In the genomic region with DNA sequence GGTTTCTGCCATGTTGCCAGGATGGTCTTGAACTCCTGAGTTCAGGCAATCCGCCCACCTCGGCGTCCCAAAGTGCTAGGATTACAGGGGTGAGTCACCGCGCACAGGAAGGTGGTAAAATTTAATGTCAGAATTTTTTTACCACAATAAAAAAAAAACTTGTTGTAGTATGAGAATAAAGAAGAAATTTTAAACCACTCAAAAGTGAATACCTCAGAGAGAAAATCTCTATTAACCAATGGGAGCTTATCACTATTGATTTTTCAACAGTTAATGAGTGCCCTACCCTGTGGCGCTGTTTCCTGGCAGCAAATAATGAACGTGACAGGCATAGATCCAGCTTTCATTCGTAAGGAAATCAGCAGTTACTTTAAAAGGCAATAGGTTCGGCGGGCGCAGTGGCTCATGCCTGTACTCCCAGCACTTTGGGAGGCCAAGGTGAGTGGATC, we compare ENCODE assay signal across 23 cellular contexts. TPM values are rescaled to one million over a fixed set of nuclear protein-coding genes. Genes with fewer than 3 reads are reported as not detected.
DNase-seq lines count a peak whose midpoint lies in the region; ATAC-seq, FAIRE-seq and TF ChIP-seq lines count a peak whose summit lies in the region.
"Had no signal": no experiment of that assay in that cellular context is flagged by ENCODE, and none has a peak within 500 bp of the region (broad histone marks: within the 10 kb centered on the region; RNA-seq: fewer than 3 reads in every experiment).

No MANE protein-coding gene starts in this region.

- BruUV-seq in A673 (replicated peaks; lab: Mats Ljungman, UMichigan): no TSS peak

- no peak overlapping the region for H3K56ac ChIP-seq in mesendoderm (ENCODE audit: low read length)

- H3K79me2 ChIP-seq in mesendoderm (ENCODE audit: control insufficient read depth, insufficient read depth, low read length): no peaks in the 10 kb centered on the region

- no peaks in the 10 kb centered on the region for H3K79me1 ChIP-seq in mesendoderm (ENCODE audit: low read length)

- intact Hi-C loops in A673 (cut with micrococcal nuclease; ENCODE audit: unreplicated experiment): no loop called here

- H3K27ac ChIP-seq in A673 (ENCODE audit: low read depth, low read length, poor library complexity, severe bottlenecking): no peak overlapping the region
- H3K27ac ChIP-seq in mesendoderm (ENCODE audit: low read depth, low read length): peak overlapping the region; percentile 24

- ATAC-seq in GM19395 (IDR thresholded peaks at IDR 0.05; ENCODE audit: unreplicated experiment) (no peak), GM19455 (IDR thresholded peaks at IDR 0.05; ENCODE audit: unreplicated experiment) (no peak)

- no peak overlapping the region for H3K4me2 ChIP-seq in mesendoderm (ENCODE audit: low read length)

- H3K36me3 ChIP-seq in A673 (ENCODE audit: insufficient read depth, low read length, poor library complexity, severe bottlenecking) (no peaks in the 10 kb centered on the region), bronchial epithelial cell (ENCODE audit: control insufficient read depth, insufficient read depth, low read length) (no peaks in the 10 kb centered on the region), mesendoderm (ENCODE audit: control insufficient read depth, insufficient read depth, low read length) (no peaks in the 10 kb centered on the region)

- no peaks in the 10 kb centered on the region for H3K9me3 ChIP-seq in A673 (ENCODE audit: low read depth, low read length, poor library complexity, severe bottlenecking)

- H3K23ac ChIP-seq in mesendoderm (ENCODE audit: low read length): no peak overlapping the region

- CTCF ChIA-PET in A673 (lab: Charles Lee): interaction anchor here (0.5 to 0.9 kb wide), 2 partner anchors 47 to 108 kb away, joined by 3 to 4 read pairs; no protein-coding TSS in a partner anchor

- H3K9ac ChIP-seq in mesendoderm (ENCODE audit: low read length): no peak overlapping the region

- no peak overlapping the region for H2AK5ac ChIP-seq in mesendoderm (ENCODE audit: low read length)

- H3K18ac ChIP-seq in mesendoderm (ENCODE audit: low read length): peak overlapping the region; percentile 56

- H2BK15ac ChIP-seq in mesendoderm (replicated peaks; ENCODE audit: low read depth): no peak overlapping the region

- no peak overlapping the region for H2BK5ac ChIP-seq in mesendoderm (ENCODE audit: low read length)

- FAIRE-seq in bronchial epithelial cell (lab: Jason Lieb, UNC): no peak
- FAIRE-seq: A204.1, GM12892 had no signal

- DNase-seq in A673 (ENCODE audit: low spot score) (peak; percentile 49), HT1080 (ENCODE audit: low read depth) (peak; percentile 13), bronchial epithelial cell (ENCODE audit: low read depth) (peak; percentile 32), mesendoderm (no peak), dermis blood vessel endothelial cell (no peak)
- no peak for DNase-seq in effector CD8-positive, alpha-beta T cell (lab: John Stamatoyannopoulos, UW)
- DNase-seq: C1 segment of cervical spinal cord; DND-41; GDM1; HCEC 1CT; IMR-90; Karpas-422; MV-4-11; NCI-H1417 treated with DMSO at 0.1 percent for 48 hours; NCI-H1930; NCI-H2171; NCI-H446 treated with DMSO at 0.1 percent for 48 hours; NK-92 treated with Interleukin-12 subunit alpha and Interleukin-12 subunit beta, amount 100 ng/mL, for 24 hours; SHP77 treated with DMSO at 0.1 percent for 48 hours had no signal

- H2BK120ac ChIP-seq in mesendoderm (ENCODE audit: low read depth, low read length): no peak overlapping the region

- H3K4me1 ChIP-seq in A673 (ENCODE audit: insufficient read depth, low read length, poor library complexity, severe bottlenecking): no peaks in the 10 kb centered on the region
- peaks cover 7% of the 10 kb centered on the region for H3K4me1 ChIP-seq in mesendoderm (ENCODE audit: control insufficient read depth, low read depth, low read length)

- H4K5ac ChIP-seq in mesendoderm (ENCODE audit: low read length): no peak overlapping the region

- no peak for TF ChIP-seq CTCF in A673 (conservative IDR thresholded peaks at IDR 0.05; ENCODE audit: low read depth, low read length)
- TF ChIP-seq CTCF in bronchial epithelial cell (IDR thresholded peaks at IDR 0.05; ENCODE audit: insufficient read depth, low read length, severe bottlenecking): no peak

- no peaks in the 10 kb centered on the region for H3K27me3 ChIP-seq in A673 (replicated peaks; ENCODE audit: insufficient read depth, low read depth, low read length, poor library complexity)
- no peaks in the 10 kb centered on the region for H3K27me3 ChIP-seq in bronchial epithelial cell (ENCODE audit: control insufficient read depth, insufficient read depth, low read length)
- no peaks in the 10 kb centered on the region for H3K27me3 ChIP-seq in mesendoderm (ENCODE audit: insufficient read depth, low read length, poor library complexity)

- WGBS in mesendoderm (ENCODE audit: extremely low coverage, insufficient coverage, low lambda C conversion rate): no CpG with 5 or more reads among the region's 11 CpGs

- POLR2A ChIA-PET in A673 (lab: Charles Lee; ENCODE audit: low non-redundant PET): no interaction called here

- H3K4me3 ChIP-seq in A673 (ENCODE audit: low read depth, low read length, poor library complexity, severe bottlenecking) (no peak overlapping the region), bronchial epithelial cell (ENCODE audit: low read depth, low read length) (no peak overlapping the region), mesendoderm (ENCODE audit: low read length) (no peak overlapping the region)

- H4K8ac ChIP-seq in mesendoderm (ENCODE audit: low read depth, low read length): no peak overlapping the region

- peak overlapping the region; percentile 65 for H3K4ac ChIP-seq in mesendoderm (ENCODE audit: low read depth, low read length)

RNA-seq across cellular contexts. Expression of a gene that starts 32.7 kb away (rescaled TPM):
- total RNA-seq in A673 (2021): 18.6 and 21.9 TPM in 2 replicates
- total RNA-seq in HT1080 (2014; rRNA removed; shearing (Covaris generic)): 27.2 and 33.9 TPM in 2 replicates
- polyA plus RNA-seq in HT1080 (2015; cell fraction: cytosol; rRNA removed): 17.3 and 18.7 TPM in 2 replicates
- 15.3 and 15.5 TPM in 2 replicates for polyA plus RNA-seq in HT1080 (2015; cell fraction: nucleus; rRNA removed)
- total RNA-seq in bronchial epithelial cell: 16.9 and 20.0 TPM in 2 replicates
- polyA plus RNA-seq in mesendoderm (2013, experiment 1 of 2): 13.9 TPM
- polyA plus RNA-seq in mesendoderm (2013, experiment 2 of 2): 14.2 TPM
- 8.8 and 10.8 TPM in 2 replicates for total RNA-seq in dermis blood vessel endothelial cell

Comparison
In these comparisons a context has a peak if more than half of its experiments do, and no peak if none do; other contexts are left out.
1. DNase-seq: peak in A673 (single experiment), HT1080 (single experiment) and bronchial epithelial cell (single experiment); none in mesendoderm (single experiment), dermis blood vessel endothelial cell (single experiment) and effector CD8-positive, alpha-beta T cell (single experiment).